Comparison of ENCODE assay signal across 8 cellular contexts in the genomic region with DNA sequence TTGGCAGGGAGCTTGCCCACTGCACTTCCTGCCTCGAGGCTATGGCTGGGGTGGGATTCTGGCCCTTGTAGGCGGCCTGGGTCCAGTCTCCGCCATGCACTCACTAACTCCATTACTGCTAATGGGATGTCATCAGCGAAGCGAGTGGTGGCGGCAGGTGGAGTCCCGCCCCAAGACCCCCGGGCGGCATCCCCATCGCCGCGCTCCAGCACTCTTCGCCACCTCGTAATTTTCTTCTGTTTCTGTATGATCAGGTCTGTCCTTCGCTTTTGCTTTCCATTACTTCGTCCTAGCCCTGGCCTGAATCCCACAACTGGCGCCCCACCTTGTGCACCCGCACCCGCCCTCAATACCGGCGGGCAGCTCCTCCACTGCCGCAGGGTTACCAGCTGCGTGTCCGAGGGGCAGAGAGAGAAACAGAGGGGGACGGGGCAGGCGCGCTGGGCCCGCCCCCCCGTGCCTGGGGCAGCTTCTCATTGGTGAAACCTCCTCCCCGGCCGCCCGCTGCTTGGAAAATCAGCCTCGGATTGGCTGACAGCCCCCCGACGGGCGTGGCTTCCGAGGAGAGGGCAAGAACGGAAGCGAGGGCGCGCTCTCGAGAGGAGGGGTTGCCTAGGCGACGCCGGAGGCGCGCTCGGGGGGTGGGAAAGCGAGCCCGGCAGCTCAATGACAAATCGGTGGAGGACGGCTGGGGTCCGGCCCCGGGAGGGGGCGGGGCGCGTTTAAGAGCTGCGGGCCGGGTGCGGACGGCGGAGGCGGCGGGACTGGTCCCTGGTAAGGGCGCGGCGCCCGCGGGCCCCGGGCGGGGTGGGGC. TPM values are rescaled to one million over a fixed set of nuclear protein-coding genes. Genes with fewer than 3 reads are reported as not detected.
DNase-seq lines count a peak whose midpoint lies in the region; ATAC-seq and TF ChIP-seq lines count a peak whose summit lies in the region.

A gene with protein sequence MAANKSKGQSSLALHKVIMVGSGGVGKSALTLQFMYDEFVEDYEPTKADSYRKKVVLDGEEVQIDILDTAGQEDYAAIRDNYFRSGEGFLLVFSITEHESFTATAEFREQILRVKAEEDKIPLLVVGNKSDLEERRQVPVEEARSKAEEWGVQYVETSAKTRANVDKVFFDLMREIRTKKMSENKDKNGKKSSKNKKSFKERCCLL (plus strand): TSS at position 646 of the 814 bp plus-strand sequence. CDS start 25,813 bp downstream, outside the sequence.

- TF ChIP-seq POLR2A in erythroblast (IDR thresholded peaks at IDR 0.05; ENCODE audit: low read length), result peak; percentile 79

- H3K36me3 ChIP-seq in mucosa of stomach (ENCODE audit: control insufficient read depth, insufficient read depth, low read length), result no peaks in the 10 kb centered on the region

- peak; percentile 96 for ATAC-seq in GM21717 (IDR thresholded peaks at IDR 0.05; ENCODE audit: unreplicated experiment)

- H3K4me1 Mint-ChIP-seq in activated T-cell treated with anti-CD3 and anti-CD28 coated beads, Interleukin-2, amount 50 U/mL, for 24 hours (ENCODE audit: low read depth), result peaks cover 48% of the 10 kb centered on the region

- peak; percentile 91 for DNase-seq in DMS153 treated with DMSO at 0.1 percent for 48 hours (lab: John Stamatoyannopoulos, UW; ENCODE audit: unreplicated experiment)
- DNase-seq in KBM-7, result peak; percentile 99
- DNase-seq in activated T-cell treated with anti-CD3 and anti-CD28 coated beads, Interleukin-2, amount 50 U/mL, for 24 hours, result peak; percentile 99
- peak; percentile 98 for DNase-seq in erythroblast (lab: John Stamatoyannopoulos, UW)
- DNase-seq in stimulated activated CD8-positive, alpha-beta memory T cell treated with anti-CD3 and anti-CD28 coated beads, Interleukin-7, amount 100 ng/mL, for 1 hour (ENCODE audit: low read depth in 2 of 2), result peak; percentile 95 to 96

- H3K36me3 Mint-ChIP-seq in activated T-cell treated with anti-CD3 and anti-CD28 coated beads, Interleukin-2, amount 50 U/mL, for 24 hours (ENCODE audit: low read depth), result peaks cover 33% of the 10 kb centered on the region

- H3K9me3 Mint-ChIP-seq in activated T-cell treated with anti-CD3 and anti-CD28 coated beads, Interleukin-2, amount 50 U/mL, for 24 hours, result no peaks in the 10 kb centered on the region

- H3K27me3 Mint-ChIP-seq in activated T-cell treated with anti-CD3 and anti-CD28 coated beads, Interleukin-2, amount 50 U/mL, for 24 hours, result peaks cover 11% of the 10 kb centered on the region

- peak within 1 kb of the TSS; percentile 72 for H3K9ac ChIP-seq in mucosa of stomach (ENCODE audit: low read length)

- peaks cover 6% of the 10 kb centered on the region for H3K4me1 ChIP-seq in mucosa of stomach (ENCODE audit: control insufficient read depth, insufficient read depth, low read length)

- in situ Hi-C loops in KBM-7 (cut with MboI; ENCODE audit: low pct_unique_long_range_greater_than_20kb, low sequenced_read_pairs), result no loop called here

- H3K9me3 ChIP-seq in mucosa of stomach (ENCODE audit: control insufficient read depth, low read length), result no peaks in the 10 kb centered on the region

- H3K27me3 ChIP-seq in mucosa of stomach (ENCODE audit: control insufficient read depth, insufficient read depth, low read length), result no peaks in the 10 kb centered on the region

- peak within 1 kb of the TSS; percentile 40 for H3K4me3 ChIP-seq in mucosa of stomach (ENCODE audit: low read length)

- H3K4me3 Mint-ChIP-seq in activated T-cell treated with anti-CD3 and anti-CD28 coated beads, Interleukin-2, amount 50 U/mL, for 24 hours, result peak within 1 kb of the TSS; percentile 98

- peak within 1 kb of the TSS; percentile 92 for H3K27ac Mint-ChIP-seq in activated T-cell treated with anti-CD3 and anti-CD28 coated beads, Interleukin-2, amount 50 U/mL, for 24 hours

TF ChIP-seq in PFSK-1, 5 proteins besides CTCF, POLR2A, EP300 and RAD21:
- TF ChIP-seq, protein P1, sequence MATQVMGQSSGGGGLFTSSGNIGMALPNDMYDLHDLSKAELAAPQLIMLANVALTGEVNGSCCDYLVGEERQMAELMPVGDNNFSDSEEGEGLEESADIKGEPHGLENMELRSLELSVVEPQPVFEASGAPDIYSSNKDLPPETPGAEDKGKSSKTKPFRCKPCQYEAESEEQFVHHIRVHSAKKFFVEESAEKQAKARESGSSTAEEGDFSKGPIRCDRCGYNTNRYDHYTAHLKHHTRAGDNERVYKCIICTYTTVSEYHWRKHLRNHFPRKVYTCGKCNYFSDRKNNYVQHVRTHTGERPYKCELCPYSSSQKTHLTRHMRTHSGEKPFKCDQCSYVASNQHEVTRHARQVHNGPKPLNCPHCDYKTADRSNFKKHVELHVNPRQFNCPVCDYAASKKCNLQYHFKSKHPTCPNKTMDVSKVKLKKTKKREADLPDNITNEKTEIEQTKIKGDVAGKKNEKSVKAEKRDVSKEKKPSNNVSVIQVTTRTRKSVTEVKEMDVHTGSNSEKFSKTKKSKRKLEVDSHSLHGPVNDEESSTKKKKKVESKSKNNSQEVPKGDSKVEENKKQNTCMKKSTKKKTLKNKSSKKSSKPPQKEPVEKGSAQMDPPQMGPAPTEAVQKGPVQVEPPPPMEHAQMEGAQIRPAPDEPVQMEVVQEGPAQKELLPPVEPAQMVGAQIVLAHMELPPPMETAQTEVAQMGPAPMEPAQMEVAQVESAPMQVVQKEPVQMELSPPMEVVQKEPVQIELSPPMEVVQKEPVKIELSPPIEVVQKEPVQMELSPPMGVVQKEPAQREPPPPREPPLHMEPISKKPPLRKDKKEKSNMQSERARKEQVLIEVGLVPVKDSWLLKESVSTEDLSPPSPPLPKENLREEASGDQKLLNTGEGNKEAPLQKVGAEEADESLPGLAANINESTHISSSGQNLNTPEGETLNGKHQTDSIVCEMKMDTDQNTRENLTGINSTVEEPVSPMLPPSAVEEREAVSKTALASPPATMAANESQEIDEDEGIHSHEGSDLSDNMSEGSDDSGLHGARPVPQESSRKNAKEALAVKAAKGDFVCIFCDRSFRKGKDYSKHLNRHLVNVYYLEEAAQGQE (IDR thresholded peaks at IDR 0.05; ENCODE audit: insufficient read depth in 1 of 2, low read depth in 2 of 2, low read length in 2 of 2), result no peak
- TF ChIP-seq FOXP2 (optimal IDR thresholded peaks at IDR 0.05; ENCODE audit: borderline replicate concordance, extremely low read depth, extremely low read length, insufficient read depth), result no peak
- TF ChIP-seq TAF1 (IDR thresholded peaks at IDR 0.05; ENCODE audit: borderline replicate concordance, insufficient read depth, low read length), result no peak
- TF ChIP-seq POLR2AphosphoS5 (IDR thresholded peaks at IDR 0.05; ENCODE audit: low read depth, low read length), result 0 out of 2 replicates have a peak, but pooled peaks have one; percentile 58
- TF ChIP-seq SIN3A (IDR thresholded peaks at IDR 0.05; ENCODE audit: borderline replicate concordance, insufficient read depth, low read length), result peak; percentile 80; the same call in 1 of the 2 replicates

RNA-seq across cellular contexts. Expression of the gene that starts here (rescaled TPM):
- 91.2 TPM for polyA plus RNA-seq in PFSK-1 (2012; ENCODE audit: insufficient read length, low read depth)

Comparison
In these comparisons a context has a peak if more than half of its experiments do, and no peak if none do; other contexts are left out.
1. Peak in every context shown above with its lines: DNase-seq, ATAC-seq and H3K4me3 ChIP-seq.